13 cellular contexts compared by ENCODE assay signal in the genomic region with DNA sequence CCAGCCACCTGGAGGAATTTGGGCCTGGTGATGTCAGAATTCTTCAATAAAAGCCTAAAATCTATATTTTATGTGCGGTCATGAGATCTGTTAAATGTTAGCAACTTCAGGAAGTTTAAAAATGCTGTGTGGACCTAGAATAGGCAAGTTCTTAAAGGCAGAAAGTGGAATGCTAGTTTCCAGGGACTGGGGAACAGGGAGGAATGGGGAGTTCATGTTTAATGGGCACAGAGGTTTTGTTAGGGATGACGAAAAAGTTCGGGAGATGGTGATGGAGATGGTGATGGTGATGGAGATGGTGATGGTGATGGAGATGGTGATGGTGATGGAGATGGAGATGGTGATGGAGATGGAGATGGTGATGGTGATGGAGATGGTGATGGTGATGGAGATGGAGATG. TPM values are rescaled to one million over a fixed set of nuclear protein-coding genes. Genes with fewer than 3 reads are reported as not detected.
DNase-seq lines count a peak whose midpoint lies in the region; ATAC-seq and TF ChIP-seq lines count a peak whose summit lies in the region.
"Had no signal": no experiment of that assay in that cellular context is flagged by ENCODE, and none has a peak within 500 bp of the region (broad histone marks: within the 10 kb centered on the region; RNA-seq: fewer than 3 reads in every experiment).

No MANE protein-coding gene starts in this region.

- no peaks in the 10 kb centered on the region for H3K4me1 ChIP-seq in endodermal cell (ENCODE audit: control insufficient read depth, insufficient read depth, low read length)
- no peaks in the 10 kb centered on the region for H3K4me1 ChIP-seq in smooth muscle cell (ENCODE audit: low read depth)
- H3K4me1 ChIP-seq: BLaER1 treated with 17β-estradiol and CSF1 and Interleukin-3, amounts not matched to agents 10 nM and 100 nM had no signal

- no peak for ATAC-seq in stimulated activated naive CD8-positive, alpha-beta T cell treated with anti-CD3 and anti-CD28 coated beads, Interleukin-15, Interleukin-2, amounts not matched to agents 100 U/mL and 50 U/mL, for 24 hours
- ATAC-seq in natural killer cell treated with Interleukin-12 subunit alpha and Interleukin-12 subunit beta and Interleukin-15 and Interleukin-18, amount 100 ng/mL, for 72 hours, result no peak

- 98 to 100% methylated on average over 1 to 3 of the region's 3 CpGs for WGBS in endodermal cell (ENCODE audit: insufficient coverage in 1 of 2, insufficient read length in 1 of 2), 2 experiments
- 97% methylated on average over 3 of the region's 3 CpGs for WGBS in smooth muscle cell (ENCODE audit: low lambda C conversion rate)

- no peak overlapping the region for H3K4me3 ChIP-seq in endodermal cell (ENCODE audit: low read length)
- no peak overlapping the region for H3K4me3 ChIP-seq in smooth muscle cell
- H3K4me3 ChIP-seq: BLaER1 treated with 17β-estradiol and CSF1 and Interleukin-3, amounts not matched to agents 10 nM and 100 nM; GM23248 had no signal

- no peaks in the 10 kb centered on the region for H3K9me3 Mint-ChIP-seq in T-helper 2 cell treated with Interferon-gamma antibody and Interleukin-4, amounts not matched to agents 5 μg/mL and 100 μg/mL, for 36 hours
- no peaks in the 10 kb centered on the region for H3K9me3 Mint-ChIP-seq in stimulated activated naive CD8-positive, alpha-beta T cell treated with anti-CD3 and anti-CD28 coated beads, Interleukin-15, Interleukin-2, amounts not matched to agents 100 ng/mL and 50 ng/mL, for 24 hours
- peaks cover 8% of the 10 kb centered on the region for H3K9me3 Mint-ChIP-seq in endodermal cell
- H3K9me3 Mint-ChIP-seq in natural killer cell treated with Interleukin-12 subunit alpha and Interleukin-12 subunit beta and Interleukin-15 and Interleukin-18, amount 100 ng/mL, for 72 hours, result no peaks in the 10 kb centered on the region

- TF ChIP-seq CTCF in endodermal cell (conservative IDR thresholded peaks at IDR 0.05) (no peak), smooth muscle cell (IDR thresholded peaks at IDR 0.05; ENCODE audit: borderline replicate concordance, insufficient read depth, poor library complexity, severe bottlenecking) (no peak)

- no peak overlapping the region for H3K4me2 ChIP-seq in smooth muscle cell
- H3K4me2 ChIP-seq: BLaER1 treated with 17β-estradiol and CSF1 and Interleukin-3, amounts not matched to agents 10 nM and 100 nM had no signal

- H3K9me3 ChIP-seq in endodermal cell (ENCODE audit: control insufficient read depth, low read length) (peaks cover 13% of the 10 kb centered on the region), smooth muscle cell (replicated peaks; ENCODE audit: low read depth) (no peaks in the 10 kb centered on the region)

- peaks cover 3% of the 10 kb centered on the region for H3K79me2 ChIP-seq in smooth muscle cell (ENCODE audit: low read depth)

- H3K27ac ChIP-seq in endodermal cell (ENCODE audit: low read depth, low read length) (no peak overlapping the region), smooth muscle cell (ENCODE audit: low read depth) (no peak overlapping the region)
- H3K27ac ChIP-seq: BLaER1 treated with 17β-estradiol and CSF1 and Interleukin-3, amounts not matched to agents 10 nM and 100 nM; GM23248 had no signal

- H3K4me3 Mint-ChIP-seq in T-helper 2 cell treated with Interferon-gamma antibody and Interleukin-4, amounts not matched to agents 5 μg/mL and 100 μg/mL, for 36 hours, result no peak overlapping the region
- H3K4me3 Mint-ChIP-seq in stimulated activated naive CD8-positive, alpha-beta T cell treated with anti-CD3 and anti-CD28 coated beads, Interleukin-15, Interleukin-2, amounts not matched to agents 100 ng/mL and 50 ng/mL, for 24 hours, result no peak overlapping the region
- no peak overlapping the region for H3K4me3 Mint-ChIP-seq in endodermal cell
- no peak overlapping the region for H3K4me3 Mint-ChIP-seq in natural killer cell treated with Interleukin-12 subunit alpha and Interleukin-12 subunit beta and Interleukin-15 and Interleukin-18, amount 100 ng/mL, for 72 hours
- H3K4me3 Mint-ChIP-seq: CD4-positive, CD25-positive, alpha-beta regulatory T cell had no signal

- no peaks in the 10 kb centered on the region for H3K27me3 ChIP-seq in endodermal cell (ENCODE audit: control insufficient read depth, insufficient read depth, low read length, poor library complexity, severe bottlenecking)
- no peaks in the 10 kb centered on the region for H3K27me3 ChIP-seq in smooth muscle cell (ENCODE audit: low read depth)
- H3K27me3 ChIP-seq: BLaER1 treated with 17β-estradiol and CSF1 and Interleukin-3, amounts not matched to agents 10 nM and 100 nM had no signal

- H3K36me3 ChIP-seq in endodermal cell (ENCODE audit: control insufficient read depth, insufficient read depth, low read length), result peaks cover 60% of the 10 kb centered on the region
- H3K36me3 ChIP-seq in smooth muscle cell (ENCODE audit: low read depth), result no peaks in the 10 kb centered on the region

- no peaks in the 10 kb centered on the region for H4K20me1 ChIP-seq in smooth muscle cell (ENCODE audit: low read depth)

- peaks cover 23% of the 10 kb centered on the region for H3K4me1 Mint-ChIP-seq in T-helper 2 cell treated with Interferon-gamma antibody and Interleukin-4, amounts not matched to agents 5 μg/mL and 100 μg/mL, for 36 hours (ENCODE audit: low read depth)
- H3K4me1 Mint-ChIP-seq in stimulated activated naive CD8-positive, alpha-beta T cell treated with anti-CD3 and anti-CD28 coated beads, Interleukin-15, Interleukin-2, amounts not matched to agents 100 ng/mL and 50 ng/mL, for 24 hours (ENCODE audit: low read depth), result no peaks in the 10 kb centered on the region
- no peaks in the 10 kb centered on the region for H3K4me1 Mint-ChIP-seq in endodermal cell
- peaks cover 0 to 8% of the 10 kb centered on the region in 2 donors for H3K4me1 Mint-ChIP-seq in natural killer cell treated with Interleukin-12 subunit alpha and Interleukin-12 subunit beta and Interleukin-15 and Interleukin-18, amount 100 ng/mL, for 72 hours (ENCODE audit: low read depth in 2 of 2)

- H3F3A ChIP-seq in smooth muscle cell (ENCODE audit: low read depth), result no peaks in the 10 kb centered on the region

- peaks cover 67% of the 10 kb centered on the region for H3K36me3 Mint-ChIP-seq in T-helper 2 cell treated with Interferon-gamma antibody and Interleukin-4, amounts not matched to agents 5 μg/mL and 100 μg/mL, for 36 hours (ENCODE audit: low read depth)
- H3K36me3 Mint-ChIP-seq in stimulated activated naive CD8-positive, alpha-beta T cell treated with anti-CD3 and anti-CD28 coated beads, Interleukin-15, Interleukin-2, amounts not matched to agents 100 ng/mL and 50 ng/mL, for 24 hours (ENCODE audit: low read depth), result peaks cover 73% of the 10 kb centered on the region
- peaks cover 57% of the 10 kb centered on the region for H3K36me3 Mint-ChIP-seq in endodermal cell (ENCODE audit: low read depth)
- H3K36me3 Mint-ChIP-seq in natural killer cell treated with Interleukin-12 subunit alpha and Interleukin-12 subunit beta and Interleukin-15 and Interleukin-18, amount 100 ng/mL, for 72 hours, result peaks cover 29% of the 10 kb centered on the region

- H2AFZ ChIP-seq in smooth muscle cell (ENCODE audit: low read depth), result no peak overlapping the region
- H2AFZ ChIP-seq: GM23248 had no signal

- no peaks in the 10 kb centered on the region for H3K27me3 Mint-ChIP-seq in T-helper 2 cell treated with Interferon-gamma antibody and Interleukin-4, amounts not matched to agents 5 μg/mL and 100 μg/mL, for 36 hours (ENCODE audit: low read depth)
- no peaks in the 10 kb centered on the region for H3K27me3 Mint-ChIP-seq in stimulated activated naive CD8-positive, alpha-beta T cell treated with anti-CD3 and anti-CD28 coated beads, Interleukin-15, Interleukin-2, amounts not matched to agents 100 ng/mL and 50 ng/mL, for 24 hours
- no peaks in the 10 kb centered on the region for H3K27me3 Mint-ChIP-seq in endodermal cell (ENCODE audit: insufficient read depth)
- no peaks in the 10 kb centered on the region for H3K27me3 Mint-ChIP-seq in natural killer cell treated with Interleukin-12 subunit alpha and Interleukin-12 subunit beta and Interleukin-15 and Interleukin-18, amount 100 ng/mL, for 72 hours
- H3K27me3 Mint-ChIP-seq: CD4-positive, CD25-positive, alpha-beta regulatory T cell had no signal

- peak overlapping the region; percentile 4 for H3K27ac Mint-ChIP-seq in T-helper 2 cell treated with Interferon-gamma antibody and Interleukin-4, amounts not matched to agents 5 μg/mL and 100 μg/mL, for 36 hours
- H3K27ac Mint-ChIP-seq in stimulated activated naive CD8-positive, alpha-beta T cell treated with anti-CD3 and anti-CD28 coated beads, Interleukin-15, Interleukin-2, amounts not matched to agents 100 ng/mL and 50 ng/mL, for 24 hours, result peak overlapping the region; percentile 40
- H3K27ac Mint-ChIP-seq in endodermal cell, result no peak overlapping the region
- no peak overlapping the region for H3K27ac Mint-ChIP-seq in natural killer cell treated with Interleukin-12 subunit alpha and Interleukin-12 subunit beta and Interleukin-15 and Interleukin-18, amount 100 ng/mL, for 72 hours

- no peak for DNase-seq in T-helper 2 cell treated with Interferon-gamma antibody and Interleukin-4, amounts not matched to agents 5 μg/mL and 100 μg/mL, for 36 hours (ENCODE audit: low spot score)
- DNase-seq in T-helper 2 cell (no peak), endodermal cell (peak; percentile 4), smooth muscle cell (lab: John Stamatoyannopoulos, UW; ENCODE audit: unreplicated experiment) (no peak)
- no peak for DNase-seq in stimulated activated naive CD8-positive, alpha-beta T cell treated with anti-CD3 and anti-CD28 coated beads, Interleukin-15, Interleukin-2, amounts not matched to agents 100 U/mL and 50 U/mL, for 24 hours
- no peak for DNase-seq in natural killer cell treated with Interleukin-12 subunit alpha and Interleukin-12 subunit beta and Interleukin-15 and Interleukin-18, amount 100 ng/mL, for 72 hours (ENCODE audit: low spot score)
- DNase-seq: 8988T; CD4-positive, CD25-positive, alpha-beta regulatory T cell; DMS79; EL had no signal

- no peak overlapping the region for H3K9ac ChIP-seq in endodermal cell (ENCODE audit: extremely low read depth, low read length, poor library complexity, severe bottlenecking)
- no peak overlapping the region for H3K9ac ChIP-seq in smooth muscle cell (ENCODE audit: low read depth)
- H3K9ac ChIP-seq: BLaER1 treated with 17β-estradiol and CSF1 and Interleukin-3, amounts not matched to agents 10 nM and 100 nM; GM23248 had no signal

RNA-seq across cellular contexts. Expression of a gene that starts 9.2 kb away (rescaled TPM):
- total RNA-seq in endodermal cell, result 10 to 100 TPM; 81.9 to 90.0 TPM
- polyA plus RNA-seq in endodermal cell (2013, experiment 1 of 2), result 258 TPM
- polyA plus RNA-seq in endodermal cell (2013, experiment 2 of 2), result 232 TPM
- total RNA-seq in natural killer cell treated with Interleukin-12 subunit alpha and Interleukin-12 subunit beta and Interleukin-15 and Interleukin-18, amount 100 ng/mL, for 72 hours, result 100 to 1,000 TPM; 180 to 276 TPM
- 26.9 and 29.1 TPM in 2 replicates for total RNA-seq in smooth muscle cell
- 77.7 and 85.3 TPM in 2 replicates for polyA plus RNA-seq in smooth muscle cell

RNA-seq across cellular contexts. Expression of a gene that starts 45.8 kb away (rescaled TPM):
- total RNA-seq in endodermal cell, result 10 to 100 TPM; 85.7 to 89.5 TPM
- 47.9 TPM for polyA plus RNA-seq in endodermal cell (2013, experiment 1 of 2)
- 33.7 TPM for polyA plus RNA-seq in endodermal cell (2013, experiment 2 of 2)
- total RNA-seq in natural killer cell treated with Interleukin-12 subunit alpha and Interleukin-12 subunit beta and Interleukin-15 and Interleukin-18, amount 100 ng/mL, for 72 hours, result 100 to 1,000 TPM in 1 of 2 donors, 10 to 100 TPM in 1; 48.7 to 187 TPM
- total RNA-seq in smooth muscle cell, result 12.4 and 17.7 TPM in 2 replicates
- polyA plus RNA-seq in smooth muscle cell, result 6.6 and 14.4 TPM in 2 replicates

Comparison
In these comparisons a context has a peak if more than half of its experiments do, and no peak if none do; other contexts are left out.
1. H3K27ac Mint-ChIP-seq: peak in T-helper 2 cell treated with Interferon-gamma antibody and Interleukin-4, amounts not matched to agents 5 μg/mL and 100 μg/mL, for 36 hours (single experiment) and stimulated activated naive CD8-positive, alpha-beta T cell treated with anti-CD3 and anti-CD28 coated beads, Interleukin-15, Interleukin-2, amounts not matched to agents 100 ng/mL and 50 ng/mL, for 24 hours (single experiment); none in endodermal cell (single experiment) and natural killer cell treated with Interleukin-12 subunit alpha and Interleukin-12 subunit beta and Interleukin-15 and Interleukin-18, amount 100 ng/mL, for 72 hours (0 of 2).